Comparison of ENCODE assay signal across 20 cellular contexts in the genomic region with DNA sequence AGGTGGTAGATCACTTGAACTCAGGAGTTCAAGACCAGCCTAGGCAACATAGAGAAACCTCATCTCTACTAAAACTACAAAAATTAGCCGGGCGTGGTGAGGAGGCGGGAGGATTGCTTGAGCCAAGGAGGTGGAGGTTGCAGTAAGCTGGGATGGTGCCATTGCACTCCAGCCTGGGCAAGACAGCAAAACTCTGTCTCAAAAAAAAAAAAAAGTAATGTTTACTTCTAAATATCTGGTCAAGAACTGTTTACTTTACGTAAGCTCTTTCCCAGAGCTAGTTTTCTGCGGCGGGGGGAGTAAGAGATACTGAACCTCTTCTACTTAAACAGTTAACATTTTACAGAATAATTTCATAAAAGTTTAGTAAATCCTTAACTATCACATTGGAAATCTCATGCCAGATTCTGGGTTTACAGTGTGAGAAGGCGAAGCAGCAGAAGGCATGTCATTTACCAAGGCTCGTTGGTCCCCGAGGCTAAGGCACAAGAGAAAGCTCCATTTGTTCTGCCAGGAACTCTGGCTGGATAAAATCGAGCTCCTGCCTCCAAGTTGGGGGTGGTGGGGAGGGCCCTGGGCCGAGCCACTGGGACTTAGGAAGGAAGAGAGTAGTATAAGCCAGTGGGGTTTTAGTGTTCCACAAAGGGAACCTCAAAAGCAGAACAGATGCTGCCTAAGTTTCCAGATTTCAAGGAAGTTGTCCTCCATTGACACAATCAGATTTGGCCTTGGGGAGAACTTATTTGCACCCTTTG. TPM values are rescaled to one million over a fixed set of nuclear protein-coding genes. Genes with fewer than 3 reads are reported as not detected.
DNase-seq lines count a peak whose midpoint lies in the region; ATAC-seq and TF ChIP-seq lines count a peak whose summit lies in the region.
"Had no signal": no experiment of that assay in that cellular context is flagged by ENCODE, and none has a peak within 500 bp of the region (broad histone marks: within the 10 kb centered on the region; RNA-seq: fewer than 3 reads in every experiment).

No MANE protein-coding gene starts in this region.

- H3K4me3 ChIP-seq in MG63 (no peak overlapping the region), ectodermal cell (ENCODE audit: insufficient read depth, low read depth, low read length) (no peak overlapping the region), right lobe of liver (no peak overlapping the region)
- H3K4me3 ChIP-seq: right atrium auricular region, uterus had no signal

- H3K27me3 ChIP-seq in MG63 (no peaks in the 10 kb centered on the region), ectodermal cell (ENCODE audit: control insufficient read depth, insufficient read depth, low read length, poor library complexity, severe bottlenecking) (no peaks in the 10 kb centered on the region), right lobe of liver (no peaks in the 10 kb centered on the region)
- H3K27me3 ChIP-seq: right atrium auricular region, uterus had no signal

- H3K4me1 ChIP-seq in ectodermal cell (ENCODE audit: control insufficient read depth, insufficient read depth, low read length) (no peaks in the 10 kb centered on the region), right lobe of liver (no peaks in the 10 kb centered on the region)
- H3K4me1 ChIP-seq: right atrium auricular region, uterus had no signal

- DNase-seq in MG63 (peak; percentile 32), right lobe of liver (peak in 2 of 3 donors; percentile 33 to 63), substantia nigra (lab: John Stamatoyannopoulos, UW) (peak in 15 of 49 donors; percentile 1 to 29 (median 11)), NCI-H1930 (lab: John Stamatoyannopoulos, UW) (no peak), middle frontal gyrus (ENCODE audit: extremely low spot score, low spot score) (no peak), cerebellar cortex (ENCODE audit: low spot score) (no peak), T-helper 2 cell (no peak)
- DNase-seq: activated CD4-positive, alpha-beta T cell treated with anti-CD3 and anti-CD28 coated beads for 4 hours; activated naive CD4-positive, alpha-beta T cell; central memory CD4-positive, alpha-beta T cell; EL; NCI-H146; NCI-H82; SK-N-SH; stimulated activated naive CD4-positive, alpha-beta T cell treated with Interleukin-2 at 50 U/mL for 16 hours; uterus had no signal

- peak; percentile 46 to 84 (median 74) for ATAC-seq in right lobe of liver
- ATAC-seq: natural killer cell treated with Interleukin-12 subunit alpha and Interleukin-12 subunit beta and Interleukin-15 and Interleukin-18, amount 100 ng/mL, for 72 hours; Panc1 had no signal

- H3K36me3 ChIP-seq in MG63 (peaks cover 39% of the 10 kb centered on the region), ectodermal cell (ENCODE audit: control insufficient read depth, insufficient read depth, low read length) (peaks cover 7% of the 10 kb centered on the region), right lobe of liver (peaks cover 0 to 37% (median 7%) of the 10 kb centered on the region in 4 donors)
- H3K36me3 ChIP-seq: uterus had no signal

- H3K9me3 ChIP-seq in MG63 (no peaks in the 10 kb centered on the region), ectodermal cell (ENCODE audit: control insufficient read depth, low read length) (no peaks in the 10 kb centered on the region), right lobe of liver (no peaks in the 10 kb centered on the region)
- H3K9me3 ChIP-seq: right atrium auricular region, SK-N-SH, uterus had no signal

- TF ChIP-seq POLR2A in right lobe of liver (IDR thresholded peaks at IDR 0.05), result no peak

- intact Hi-C loops in right lobe of liver (cut with DNase I), result no loop called here

- WGBS in ectodermal cell, 2 experiments, result 94 to 96% methylated on average over 11 of the region's 11 CpGs
- WGBS in right lobe of liver (ENCODE audit: insufficient coverage, low coverage, low lambda C conversion rate, missing lambda C conversion rate), result 61% methylated on average over 11 of the region's 11 CpGs

- no peak for TF ChIP-seq CTCF in right lobe of liver (IDR thresholded peaks at IDR 0.05)

- H3K27ac ChIP-seq in ectodermal cell (ENCODE audit: insufficient read depth, low read depth, low read length, poor library complexity, severe bottlenecking) (peak overlapping the region; percentile 33), right lobe of liver (peak overlapping the region in 1 of 3 donors; percentile 9), substantia nigra (ENCODE audit: low read depth, low read length, poor library complexity, severe bottlenecking) (peak overlapping the region; percentile 42)
- H3K27ac ChIP-seq: right atrium auricular region, uterus had no signal

RNA-seq across cellular contexts. Expression of a gene that starts 41.6 kb away (rescaled TPM):
- 17.9 and 22.5 TPM in 2 replicates for total RNA-seq in MG63 (2014; rRNA removed; shearing (Covaris generic); ENCODE audit: low replicate concordance)
- 11.7 TPM for polyA plus RNA-seq in ectodermal cell (2013, experiment 1 of 4)
- polyA plus RNA-seq in ectodermal cell (2013, experiment 2 of 4), result 12.7 TPM
- polyA plus RNA-seq in ectodermal cell (2013, experiment 3 of 4), result 8.3 TPM
- polyA plus RNA-seq in ectodermal cell (2013, experiment 4 of 4), result 9.6 TPM
- total RNA-seq in right lobe of liver, result 10 to 100 TPM; 23.4 to 30.0 (median 26.9) TPM

Comparison
In these comparisons a context has a peak if more than half of its experiments do, and no peak if none do; other contexts are left out.
1. DNase-seq: peak in MG63 (single experiment) and right lobe of liver (2 of 3); none in NCI-H1930 (0 of 2), middle frontal gyrus (single experiment), cerebellar cortex (single experiment) and T-helper 2 cell (0 of 5).